Comparison of ENCODE assay signal across 8 cellular contexts in the genomic region with DNA sequence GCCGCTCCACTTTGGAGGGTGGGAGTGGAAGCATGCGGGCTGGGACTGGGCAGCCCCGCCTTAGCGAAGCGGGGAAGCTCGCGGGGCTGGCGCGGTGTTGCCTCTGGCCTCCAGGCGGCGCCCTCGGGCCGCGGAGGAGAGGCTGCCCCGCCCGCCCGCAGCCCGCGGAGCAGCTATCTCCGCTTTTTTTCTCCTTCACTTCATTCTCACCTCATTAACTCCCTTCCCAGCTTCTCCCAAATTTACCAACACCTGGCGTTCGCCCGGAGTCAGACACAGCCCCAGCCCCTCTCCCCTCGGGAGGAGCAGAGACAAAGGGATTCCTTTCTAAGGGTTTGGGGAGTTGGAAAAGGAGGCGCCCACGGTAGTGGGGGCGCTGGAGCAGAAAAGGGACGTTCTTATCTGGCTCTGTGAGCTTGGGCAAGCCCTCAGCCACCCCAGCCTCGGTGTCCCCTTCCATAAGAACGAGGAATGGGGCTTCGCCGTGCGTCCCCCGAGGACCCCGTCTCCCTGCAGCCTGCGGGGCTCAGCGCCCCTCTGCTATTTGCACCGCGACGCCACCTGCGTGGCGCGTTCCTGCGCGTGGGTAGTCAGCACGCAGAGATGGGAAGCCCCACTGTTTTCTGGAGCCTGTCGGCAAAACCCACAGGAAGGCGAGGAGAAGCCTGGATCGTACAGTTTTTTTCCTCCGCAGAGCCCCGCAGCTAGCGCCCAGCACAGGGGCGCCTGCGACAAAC. TPM values are rescaled to one million over a fixed set of nuclear protein-coding genes. Genes with fewer than 3 reads are reported as not detected.
A peak's percentile ranks its signal among the peaks of the same experiment; 100 is the strongest.
DNase-seq lines count a peak whose midpoint lies in the region; ATAC-seq and TF ChIP-seq lines count a peak whose summit lies in the region.

No MANE protein-coding gene starts in this region.

- no peak for TF ChIP-seq EP300 in stomach (IDR thresholded peaks at IDR 0.05)

- H2BK120ac ChIP-seq in neuronal stem cell (ENCODE audit: low read depth, low read length), result no peak overlapping the region

- peaks cover 20 to 28% of the 10 kb centered on the region in 2 donors for H3K4me1 ChIP-seq in neuronal stem cell (ENCODE audit: control insufficient read depth in 2 of 2, insufficient read depth in 1 of 2, low read depth in 1 of 2, low read length in 2 of 2)
- H3K4me1 ChIP-seq in stomach, result peaks cover 54 to 64% (median 60%) of the 10 kb centered on the region in 4 donors

- peak overlapping the region; percentile 31 for H3K18ac ChIP-seq in neuronal stem cell (ENCODE audit: low read length)

- H3K14ac ChIP-seq in neuronal stem cell (ENCODE audit: low read length), result no peak overlapping the region

- no peak overlapping the region for H2BK5ac ChIP-seq in neuronal stem cell (ENCODE audit: low read length)

- H3K79me1 ChIP-seq in neuronal stem cell (ENCODE audit: low read depth, low read length), result no peaks in the 10 kb centered on the region

- intact Hi-C loops in stomach (cut with DNase I; ENCODE audit: low total_unique reads), result loop anchor here (2.0 kb wide), 1 partner anchor 111 kb away; no protein-coding TSS in a partner anchor

- CTCF ChIA-PET in AG04449 (lab: Yijun Ruan, JAX), result interaction anchor here (0.6 to 8.6 kb wide), 68 partner anchors 9 to 514 kb away, joined by 3 to 207 read pairs (median 4); no protein-coding TSS in a partner anchor

- H3K23ac ChIP-seq in neuronal stem cell (ENCODE audit: low read depth, low read length, poor library complexity), result peak overlapping the region; percentile 78

- H3K4me3 ChIP-seq in AG04449 (ENCODE audit: low read depth, low read length) (peak overlapping the region; percentile 51), neuronal stem cell (ENCODE audit: low read length in 2 of 2) (peak overlapping the region; percentile 56 to 76), stomach (peak overlapping the region; percentile 53 to 64 (median 56))

- no peak overlapping the region for H2BK12ac ChIP-seq in neuronal stem cell (ENCODE audit: low read length)

- peak overlapping the region; percentile 61 for H2BK15ac ChIP-seq in neuronal stem cell (ENCODE audit: low read length)

- no CpG with 5 or more reads among the region's 54 CpGs for WGBS in neuronal stem cell (ENCODE audit: extremely low coverage in 2 of 2, insufficient read length in 2 of 2, insufficient replicate concordance in 1 of 2), 2 donors
- 0 to 1% (median 1%) methylated on average over 42 to 54 of the region's 54 CpGs for WGBS in stomach, 5 donors

- H2AK5ac ChIP-seq in neuronal stem cell (ENCODE audit: low read depth, low read length), result peak overlapping the region; percentile 24

- no peak overlapping the region for H4K91ac ChIP-seq in neuronal stem cell (ENCODE audit: low read depth, low read length, poor library complexity)

- DNase-seq in AG04449 (ENCODE audit: low read depth, low spot score), result no peak
- peak; percentile 89 for DNase-seq in LoVo (ENCODE audit: low spot score)
- peak; percentile 58 for DNase-seq in SHP77 treated with DMSO at 0.1 percent for 48 hours (lab: John Stamatoyannopoulos, UW)
- DNase-seq in activated gamma-delta T cell (lab: John Stamatoyannopoulos, UW), result peak; percentile 56
- DNase-seq in foreskin melanocyte, result peak; percentile 60
- peak; percentile 76 for DNase-seq in neuronal stem cell (ENCODE audit: low spot score)
- DNase-seq in stomach, result peak; percentile 84

- TF ChIP-seq CTCF in AG04449 (IDR thresholded peaks at IDR 0.05; ENCODE audit: insufficient read depth, low read length, missing control alignments) (peak; percentile 88), stomach (IDR thresholded peaks at IDR 0.05) (peak in 5 of 7 experiments; percentile 85 to 97 (median 89))

- peak overlapping the region; percentile 38 for H3K9ac ChIP-seq in neuronal stem cell (ENCODE audit: low read depth, low read length, poor library complexity)

- no peak overlapping the region for H3K27ac ChIP-seq in neuronal stem cell (replicated peaks; ENCODE audit: low read length)
- no peak overlapping the region for H3K27ac ChIP-seq in stomach

- no peak overlapping the region for H3K4ac ChIP-seq in neuronal stem cell (ENCODE audit: low read length)

- H3K9me3 ChIP-seq in neuronal stem cell (replicated peaks in 1 of 2; ENCODE audit: control insufficient read depth in 2 of 2, insufficient read depth in 1 of 2, low read depth in 1 of 2, low read length in 2 of 2), result no peaks in the 10 kb centered on the region
- H3K9me3 ChIP-seq in stomach, result no peaks in the 10 kb centered on the region

- H3K36me3 ChIP-seq in neuronal stem cell (replicated peaks in 1 of 2; ENCODE audit: control insufficient read depth in 2 of 2, insufficient read depth in 2 of 2, low read length in 2 of 2) (no peaks in the 10 kb centered on the region), stomach (no peaks in the 10 kb centered on the region)

- H2AFZ ChIP-seq in neuronal stem cell (ENCODE audit: low read length), result peak overlapping the region; percentile 92

- H3K27me3 ChIP-seq in neuronal stem cell (ENCODE audit: control insufficient read depth in 3 of 3, insufficient read depth in 3 of 3, low read depth in 1 of 3, low read length in 3 of 3) (peaks cover 42 to 97% (median 90%) of the 10 kb centered on the region in 3 experiments), stomach (peaks cover 5 to 99% (median 77%) of the 10 kb centered on the region in 3 donors)

- peak; percentile 61 for ATAC-seq in GM19035 (IDR thresholded peaks at IDR 0.05; ENCODE audit: unreplicated experiment)

- H3K4me2 ChIP-seq in neuronal stem cell (ENCODE audit: insufficient read depth, low read length, poor library complexity, severe bottlenecking), result peak overlapping the region; percentile 97

- TF ChIP-seq POLR2A in stomach (IDR thresholded peaks at IDR 0.05), result no peak

- H4K8ac ChIP-seq in neuronal stem cell (ENCODE audit: low read depth, low read length), result no peak overlapping the region

- POLR2A ChIA-PET in AG04449 (lab: Yijun Ruan, JAX), result no interaction called here

RNA-seq across cellular contexts. Expression of a gene that starts 1.5 kb away (rescaled TPM):
- polyA plus RNA-seq in neuronal stem cell (2013, experiment 1 of 2), result 0.15 TPM
- 0.12 TPM for polyA plus RNA-seq in neuronal stem cell (2013, experiment 2 of 2)
- total RNA-seq in stomach, result 10 to 100 TPM in 2 of 5 donors, 1 to 10 TPM in 1, not detected in 2; 1.8 to 96.7 (median 34.4) TPM
- under 1 TPM; 0.12 to 0.76 (median 0.30) TPM for polyA plus RNA-seq in stomach
